ENCODE assay signal across 16 cellular contexts in the genomic region with DNA sequence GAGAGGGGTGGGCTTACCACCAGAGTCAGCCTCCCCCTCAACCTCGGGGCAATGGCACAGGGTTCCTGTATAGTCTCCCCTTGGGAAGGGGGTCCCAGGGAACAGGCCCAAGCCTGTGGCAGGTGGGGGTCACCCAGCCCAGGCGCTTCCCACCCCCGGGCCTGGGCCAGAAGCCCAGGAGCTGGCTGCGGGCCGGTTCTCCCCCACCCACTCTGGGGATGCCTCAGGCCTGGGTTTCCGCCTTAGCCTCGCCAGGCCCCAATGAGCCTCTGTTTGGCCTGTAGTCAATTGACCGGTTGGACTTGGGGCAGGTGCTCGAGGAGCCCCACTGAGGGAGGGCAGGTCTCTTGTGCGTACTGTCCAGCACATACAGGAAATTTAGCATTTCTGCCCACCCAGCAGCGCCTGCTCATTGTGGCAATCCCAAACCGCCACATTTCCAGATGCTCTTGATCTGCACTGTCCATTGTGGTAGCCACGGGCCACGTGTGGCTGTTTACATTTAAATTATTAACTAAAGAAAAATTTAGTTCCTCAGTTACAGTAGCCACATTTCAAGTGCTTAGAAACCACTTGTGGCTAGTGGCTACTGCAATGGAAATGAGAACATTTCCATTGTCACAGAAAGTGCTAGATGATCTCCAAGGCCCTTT. TPM values are rescaled to one million over a fixed set of nuclear protein-coding genes. Genes with fewer than 3 reads are reported as not detected.
DNase-seq lines count a peak whose midpoint lies in the region; ATAC-seq and TF ChIP-seq lines count a peak whose summit lies in the region.
"Had no signal": no experiment of that assay in that cellular context is flagged by ENCODE, and none has a peak within 500 bp of the region (broad histone marks: within the 10 kb centered on the region; RNA-seq: fewer than 3 reads in every experiment).

No MANE protein-coding gene starts in this region.

- peaks cover 12% of the 10 kb centered on the region for H3K4me1 Mint-ChIP-seq in CD8-positive, alpha-beta T cell (ENCODE audit: low read depth)

- WGBS in gastroesophageal sphincter (ENCODE audit: low coverage in 1 of 2), 2 donors, result 44% methylated on average over 3 of the region's 14 CpGs; no CpG with 5 or more reads in 1 of the 2 donors

- intact Hi-C loops in A673 (cut with micrococcal nuclease; ENCODE audit: unreplicated experiment), result loop anchor here (1.0 to 5.0 kb wide), 2 partner anchors 60 to 109 kb away; no protein-coding TSS in a partner anchor
- intact Hi-C loops in CD8-positive, alpha-beta T cell (cut with DNase I, micrococcal nuclease), result loop anchor here (1.0 to 5.0 kb wide), 4 partner anchors 31 to 114 kb away; no protein-coding TSS in a partner anchor

- no peak for ATAC-seq in gastroesophageal sphincter
- no peak for ATAC-seq in GM21367 (IDR thresholded peaks at IDR 0.05; ENCODE audit: unreplicated experiment)
- ATAC-seq in GM18502 (IDR thresholded peaks at IDR 0.05; ENCODE audit: poor library complexity, unreplicated experiment), result no peak
- no peak for ATAC-seq in CD8-positive, alpha-beta T cell
- no peak for ATAC-seq in GM19397 (IDR thresholded peaks at IDR 0.05; ENCODE audit: unreplicated experiment)

- no TSS peak for BruUV-seq in A673 (replicated peaks; lab: Mats Ljungman, UMichigan)

- H3K36me3 Mint-ChIP-seq in CD8-positive, alpha-beta T cell, result no peaks in the 10 kb centered on the region

- peaks cover 16% of the 10 kb centered on the region for H3K27me3 Mint-ChIP-seq in CD8-positive, alpha-beta T cell (ENCODE audit: low read depth)
- H3K27me3 Mint-ChIP-seq: B cell had no signal

- no peak overlapping the region for H3K9ac ChIP-seq in rectal smooth muscle tissue (ENCODE audit: low read length)

- CTCF ChIA-PET in A673 (lab: Charles Lee) (interaction anchor here (2.0 kb wide), 1 partner anchor 115 kb away, joined by 33 read pairs; no protein-coding TSS in a partner anchor), RWPE1 (lab: Yijun Ruan, JAX) (interaction anchor here (0.5 to 3.4 kb wide), 8 partner anchors 9 to 821 kb away, joined by 3 to 37 read pairs (median 6); no protein-coding TSS in a partner anchor)
- CTCF ChIA-PET in CD8-positive, alpha-beta T cell (lab: Charles Lee), result interaction anchor here (0.7 to 9.3 kb wide), 15 partner anchors 7 to 208 kb away, joined by 3 to 138 read pairs (median 9); no protein-coding TSS in a partner anchor

- TF ChIP-seq EP300 in gastroesophageal sphincter (IDR thresholded peaks at IDR 0.05), result no peak

- H3K9me3 ChIP-seq in A673 (ENCODE audit: low read depth, low read length, poor library complexity, severe bottlenecking), result no peaks in the 10 kb centered on the region
- H3K9me3 ChIP-seq in gastroesophageal sphincter, result no peaks in the 10 kb centered on the region
- H3K9me3 ChIP-seq in CD8-positive, alpha-beta T cell (ENCODE audit: low read length), result no peaks in the 10 kb centered on the region
- H3K9me3 ChIP-seq: pancreas had no signal

- H3K27ac Mint-ChIP-seq in CD8-positive, alpha-beta T cell, result no peak overlapping the region
- H3K27ac Mint-ChIP-seq: B cell had no signal

- DNase-seq in A673 (ENCODE audit: low spot score) (no peak), RWPE1 (ENCODE audit: low spot score) (no peak)
- DNase-seq in CD8-positive, alpha-beta T cell, result no peak
- DNase-seq: activated CD4-positive, alpha-beta T cell treated with anti-CD3 and anti-CD28 coated beads for 1 hour; EL; kidney glomerular epithelial cell; NCI-H345; pancreas; stimulated activated CD4-positive, alpha-beta T cell treated with anti-CD3 and anti-CD28 coated beads, Interleukin-4, amount 100 ng/mL, for 4 hours had no signal

- H3K27ac ChIP-seq in A673 (ENCODE audit: low read depth, low read length, poor library complexity, severe bottlenecking), result peak overlapping the region; percentile 35
- peak overlapping the region; percentile 72 for H3K27ac ChIP-seq in RWPE1
- peak overlapping the region in 3 of 4 donors; percentile 85 to 89 (median 85) for H3K27ac ChIP-seq in gastroesophageal sphincter
- peak overlapping the region; percentile 88 for H3K27ac ChIP-seq in rectal smooth muscle tissue (ENCODE audit: low read depth, low read length)
- no peak overlapping the region for H3K27ac ChIP-seq in CD8-positive, alpha-beta T cell (ENCODE audit: low read depth, low read length)
- H3K27ac ChIP-seq: cardiac muscle cell had no signal

- TF ChIP-seq CTCF in A673 (conservative IDR thresholded peaks at IDR 0.05; ENCODE audit: low read depth, low read length) (no peak), RWPE1 (conservative IDR thresholded peaks at IDR 0.05; ENCODE audit: low read depth) (no peak), gastroesophageal sphincter (IDR thresholded peaks at IDR 0.05) (no peak)
- TF ChIP-seq CTCF in CD8-positive, alpha-beta T cell (IDR thresholded peaks at IDR 0.05), result no peak

- no peaks in the 10 kb centered on the region for H3K36me3 ChIP-seq in A673 (ENCODE audit: insufficient read depth, low read length, poor library complexity, severe bottlenecking)
- peaks cover 0 to 44% of the 10 kb centered on the region in 2 donors for H3K36me3 ChIP-seq in gastroesophageal sphincter
- peaks cover 3% of the 10 kb centered on the region for H3K36me3 ChIP-seq in rectal smooth muscle tissue (ENCODE audit: control insufficient read depth, insufficient read depth, low read length)
- no peaks in the 10 kb centered on the region for H3K36me3 ChIP-seq in CD8-positive, alpha-beta T cell (ENCODE audit: insufficient read depth, low read length)
- H3K36me3 ChIP-seq: cardiac muscle cell had no signal

- no peak overlapping the region for H3K4me3 Mint-ChIP-seq in CD8-positive, alpha-beta T cell
- H3K4me3 Mint-ChIP-seq: B cell had no signal

- POLR2A ChIA-PET in A673 (lab: Charles Lee; ENCODE audit: low non-redundant PET) (no interaction called here), RWPE1 (lab: Yijun Ruan, JAX; ENCODE audit: low non-redundant PET) (no interaction called here)
- POLR2A ChIA-PET in CD8-positive, alpha-beta T cell (lab: Charles Lee), result interaction anchor here (1.6 kb wide), 1 partner anchor 12 kb away, joined by 6 read pairs; no protein-coding TSS in a partner anchor

- no peaks in the 10 kb centered on the region for H3K9me3 Mint-ChIP-seq in CD8-positive, alpha-beta T cell

- H3K4me3 ChIP-seq in A673 (ENCODE audit: low read depth, low read length, poor library complexity, severe bottlenecking), result no peak overlapping the region
- no peak overlapping the region for H3K4me3 ChIP-seq in gastroesophageal sphincter
- H3K4me3 ChIP-seq in rectal smooth muscle tissue (ENCODE audit: low read length), result no peak overlapping the region
- no peak overlapping the region for H3K4me3 ChIP-seq in CD8-positive, alpha-beta T cell (ENCODE audit: low read depth, low read length)
- H3K4me3 ChIP-seq: cardiac muscle cell, pancreas had no signal

- no peak for TF ChIP-seq POLR2A in gastroesophageal sphincter (IDR thresholded peaks at IDR 0.05)

- H3K4me1 ChIP-seq in A673 (ENCODE audit: insufficient read depth, low read length, poor library complexity, severe bottlenecking), result peaks cover 41% of the 10 kb centered on the region
- peaks cover 0 to 88% (median 56%) of the 10 kb centered on the region in 3 donors for H3K4me1 ChIP-seq in gastroesophageal sphincter
- peaks cover 30% of the 10 kb centered on the region for H3K4me1 ChIP-seq in rectal smooth muscle tissue (ENCODE audit: control insufficient read depth, insufficient read depth, low read length)
- H3K4me1 ChIP-seq in CD8-positive, alpha-beta T cell (ENCODE audit: insufficient read depth, low read length), result peaks cover 21% of the 10 kb centered on the region
- H3K4me1 ChIP-seq: pancreas had no signal

- no peaks in the 10 kb centered on the region for H3K27me3 ChIP-seq in A673 (replicated peaks; ENCODE audit: insufficient read depth, low read depth, low read length, poor library complexity)
- peaks cover 5% of the 10 kb centered on the region for H3K27me3 ChIP-seq in gastroesophageal sphincter
- H3K27me3 ChIP-seq in rectal smooth muscle tissue (ENCODE audit: control insufficient read depth, insufficient read depth, low read length), result no peaks in the 10 kb centered on the region
- peaks cover 16% of the 10 kb centered on the region for H3K27me3 ChIP-seq in CD8-positive, alpha-beta T cell (ENCODE audit: insufficient read depth, low read length)
- H3K27me3 ChIP-seq: pancreas had no signal

RNA-seq across cellular contexts. Expression of a gene that starts 9.9 kb away (rescaled TPM):
- not detected in 2 replicates for total RNA-seq in A673 (2021)
- total RNA-seq in gastroesophageal sphincter, result 10 to 100 TPM in 2 of 4 donors, 1 to 10 TPM in 2; 9.9 to 11.8 (median 10.8) TPM
- total RNA-seq in CD8-positive, alpha-beta T cell, result under 1 TPM; 0.81 to 0.92 TPM

RNA-seq across cellular contexts. Expression of a gene that starts 23.8 kb away (rescaled TPM):
- 85.7 and 109 TPM in 2 replicates for total RNA-seq in A673 (2021)
- total RNA-seq in gastroesophageal sphincter, result 10 to 100 TPM; 25.7 to 30.0 (median 28.7) TPM
- total RNA-seq in CD8-positive, alpha-beta T cell, result 10 to 100 TPM; 76.4 to 77.2 TPM

RNA-seq across cellular contexts. Expression of a gene that starts 25.3 kb away (rescaled TPM):
- total RNA-seq in A673 (2021) (119 and 126 TPM in 2 replicates), gastroesophageal sphincter (10 to 100 TPM; 23.8 to 55.2 (median 26.2) TPM)
- total RNA-seq in CD8-positive, alpha-beta T cell, result 10 to 100 TPM; 16.8 to 20.8 TPM

RNA-seq across cellular contexts. Expression of a gene that starts 57.4 kb away (rescaled TPM):
- total RNA-seq in A673 (2021) (63.3 and 69.5 TPM in 2 replicates), gastroesophageal sphincter (10 to 100 TPM; 45.1 to 69.0 (median 53.0) TPM)
- total RNA-seq in CD8-positive, alpha-beta T cell, result 10 to 100 TPM; 35.7 to 37.5 TPM

RNA-seq across cellular contexts. Expression of a gene that starts 57.5 kb away (rescaled TPM):
- total RNA-seq in A673 (2021), result 148 and 164 TPM in 2 replicates
- 10 to 100 TPM; 33.8 to 62.1 (median 48.0) TPM for total RNA-seq in gastroesophageal sphincter
- total RNA-seq in CD8-positive, alpha-beta T cell, result 100 to 1,000 TPM; 223 to 229 TPM
